ENCODE assay signal across 8 cellular contexts in the genomic region with DNA sequence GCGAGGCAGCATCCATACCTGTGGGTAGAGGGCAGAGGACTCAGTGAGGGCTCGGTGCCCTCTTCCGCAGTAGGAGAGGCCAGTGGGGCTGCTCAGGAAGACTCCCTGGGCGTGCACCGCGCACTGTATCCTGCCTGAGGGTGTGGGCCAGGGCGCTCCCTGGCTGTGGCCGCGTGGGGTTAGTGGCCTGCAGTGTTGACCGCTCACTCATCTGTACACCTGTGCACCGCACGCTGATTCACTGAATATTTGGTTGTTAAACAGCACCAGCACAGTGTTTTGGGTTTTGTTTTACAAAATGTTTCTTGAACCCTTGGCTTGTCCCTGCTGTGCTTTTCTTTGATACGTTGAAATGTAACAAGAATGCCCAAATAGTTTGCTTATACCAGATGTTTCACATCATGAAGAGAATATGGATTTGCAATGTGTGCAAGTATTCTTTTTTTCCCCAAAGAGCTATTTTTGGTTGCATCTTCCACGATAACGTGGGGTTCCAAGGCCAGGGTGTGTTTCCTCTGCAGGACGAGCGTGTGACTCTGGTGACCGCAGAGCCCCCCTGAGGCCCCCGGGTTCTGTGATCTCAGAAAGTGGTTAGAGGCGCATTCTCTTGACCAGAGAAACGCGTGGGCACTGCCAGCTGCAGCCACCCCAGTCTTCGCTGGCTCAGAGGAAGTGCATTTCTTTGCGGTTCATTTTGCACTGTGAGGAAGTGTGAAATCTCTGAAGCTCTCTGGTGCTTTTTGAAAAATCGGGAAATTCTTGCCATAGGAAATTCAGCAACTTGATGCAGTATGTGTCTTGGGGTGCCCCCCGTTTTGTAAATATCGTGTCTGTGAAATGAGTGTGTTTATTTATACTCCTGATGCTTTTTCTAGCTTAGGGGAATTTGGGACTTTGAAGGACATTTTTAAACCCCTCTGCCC. TPM values are rescaled to one million over a fixed set of nuclear protein-coding genes. Genes with fewer than 3 reads are reported as not detected.
DNase-seq lines count a peak whose midpoint lies in the region; ATAC-seq, FAIRE-seq and TF ChIP-seq lines count a peak whose summit lies in the region.

No MANE protein-coding gene starts in this region.

- ATAC-seq in Right ventricle myocardium superior (ENCODE audit: poor library complexity) (peak; percentile 58), HG03045 (IDR thresholded peaks at IDR 0.05; ENCODE audit: unreplicated experiment) (peak; percentile 53), T-helper 17 cell (peak; percentile 25)

- peaks cover 22% of the 10 kb centered on the region for H3K4me1 ChIP-seq in left ventricle myocardium inferior

- H3K27me3 ChIP-seq in left ventricle myocardium inferior (ENCODE audit: low read depth): no peaks in the 10 kb centered on the region

- H3K36me3 Mint-ChIP-seq in T-helper 17 cell (ENCODE audit: low read depth) (peaks cover 2% of the 10 kb centered on the region), immature natural killer cell (peaks cover 0 to 6% (median 0%) of the 10 kb centered on the region in 3 donors)

- no peak for FAIRE-seq in H54 (lab: Jason Lieb, UNC)

- H3K9me3 ChIP-seq in left ventricle myocardium inferior (replicated peaks): peaks cover 34% of the 10 kb centered on the region
- no peaks in the 10 kb centered on the region for H3K9me3 ChIP-seq in T-helper 17 cell (ENCODE audit: control insufficient read depth, low read length, poor library complexity, severe bottlenecking)

- H3K4me3 ChIP-seq in left ventricle myocardium inferior: no peak overlapping the region

- no peak for TF ChIP-seq POLR2A in H54 (IDR thresholded peaks at IDR 0.05; ENCODE audit: low read depth, low read length)

- peaks cover 0 to 9% (median 3%) of the 10 kb centered on the region in 6 donors for H3K9me3 Mint-ChIP-seq in immature natural killer cell

- no peak for DNase-seq in Right ventricle myocardium superior
- DNase-seq in left ventricle myocardium inferior: no peak
- no peak for DNase-seq in T-helper 17 cell
- DNase-seq in immature natural killer cell: no peak
- no peak for DNase-seq in H54 (ENCODE audit: insufficient read length, low spot score)
- DNase-seq in stimulated activated naive CD4-positive, alpha-beta T cell treated with Interleukin-2 at 50 U/mL for 16 hours (lab: John Stamatoyannopoulos, UW): no peak
- no peak for DNase-seq in effector CD4-positive, alpha-beta T cell

- H3K4me1 Mint-ChIP-seq in T-helper 17 cell: peaks cover 13% of the 10 kb centered on the region
- H3K4me1 Mint-ChIP-seq in immature natural killer cell: peaks cover 16% of the 10 kb centered on the region in 2 donors

- H3K27me3 Mint-ChIP-seq in T-helper 17 cell (peaks cover 37% of the 10 kb centered on the region), immature natural killer cell (ENCODE audit: low read depth in 3 of 3) (peaks cover 1 to 15% (median 4%) of the 10 kb centered on the region in 3 donors)

- H3K27ac Mint-ChIP-seq in T-helper 17 cell (no peak overlapping the region), immature natural killer cell (peak overlapping the region in 1 of 6 donors; percentile 62)

- H3K27ac ChIP-seq in left ventricle myocardium inferior (replicated peaks): no peak overlapping the region

- peaks cover 2% of the 10 kb centered on the region for H3K36me3 ChIP-seq in left ventricle myocardium inferior

- TF ChIP-seq CTCF in left ventricle myocardium inferior (IDR thresholded peaks at IDR 0.05; ENCODE audit: borderline replicate concordance): no peak

- H3K4me3 Mint-ChIP-seq in T-helper 17 cell (peak overlapping the region; percentile 55), immature natural killer cell (peak overlapping the region in 3 of 5 donors; percentile 13 to 60 (median 57))

- intact Hi-C loops in Right ventricle myocardium superior (cut with DNase I) (no loop called here), left ventricle myocardium inferior (cut with micrococcal nuclease) (no loop called here)

RNA-seq across cellular contexts. Expression of a gene that starts 46.9 kb away (rescaled TPM):
- total RNA-seq in Right ventricle myocardium superior (1.8 TPM), left ventricle myocardium inferior (1.4 TPM), T-helper 17 cell (1 to 10 TPM in 1 of 2 donors, under 1 TPM in 1; 0.80 to 4.4 TPM)
- polyA plus RNA-seq in immature natural killer cell: under 1 TPM in 1 of 3 donors, not detected in 2; 0.16 TPM
